ENCODE assay signal across 25 cellular contexts in genomic region chr4:182017038-182017437, GRCh38.
DNase-seq lines count a peak whose midpoint lies in the region; FAIRE-seq and TF ChIP-seq lines count a peak whose summit lies in the region.
"Had no signal": no experiment of that assay in that cellular context is flagged by ENCODE, and none has a peak within 500 bp of the region (broad histone marks: within the 10 kb centered on the region; RNA-seq: fewer than 3 reads in every experiment).

No MANE protein-coding gene starts in this region.

- H3K9me3 ChIP-seq in H1 (ENCODE audit: insufficient read depth in 2 of 2, low read depth in 1 of 2, low read length in 1 of 2) (no peaks in the 10 kb centered on the region), trophoblast cell (ENCODE audit: insufficient read depth, low read depth, low read length) (no peaks in the 10 kb centered on the region), hepatocyte (ENCODE audit: low read depth) (no peaks in the 10 kb centered on the region)
- H3K9me3 ChIP-seq: A549, HAP-1 had no signal

- H2BK120ac ChIP-seq in H1 (replicated peaks; ENCODE audit: low read depth, low read length) (no peak overlapping the region), trophoblast cell (ENCODE audit: insufficient read depth, low read length, poor library complexity) (peak overlapping the region; percentile 90)

- H3K36me3 ChIP-seq in H7 (replicated peaks; ENCODE audit: control insufficient read depth, insufficient read depth, low read length) (no peaks in the 10 kb centered on the region; the same call in 1 of the 2 replicates), H1 (ENCODE audit: control insufficient read depth in 2 of 4, insufficient read depth in 4 of 4, low read length in 3 of 4) (no peaks in the 10 kb centered on the region), trophoblast cell (ENCODE audit: control insufficient read depth in 1 of 2, insufficient read depth in 2 of 2, low read length in 2 of 2) (no peaks in the 10 kb centered on the region), hepatocyte (replicated peaks; ENCODE audit: insufficient read depth, low read depth) (no peaks in the 10 kb centered on the region)
- H3K36me3 ChIP-seq: HAP-1 had no signal

- H3K18ac ChIP-seq in H1 (ENCODE audit: extremely low read depth, low read length), result no peak overlapping the region
- H3K18ac ChIP-seq in trophoblast cell (ENCODE audit: low read length), result peak overlapping the region; percentile 88

- H2BK12ac ChIP-seq in H1 (ENCODE audit: low read depth, low read length) (no peak overlapping the region), trophoblast cell (ENCODE audit: low read length) (peak overlapping the region; percentile 99)

- H3K4ac ChIP-seq in H1 (replicated peaks; ENCODE audit: insufficient read length, low read depth, low read length) (peak overlapping the region; percentile 70), trophoblast cell (ENCODE audit: low read depth, low read length) (no peak overlapping the region)

- H4K20me1 ChIP-seq in H1 (replicated peaks in 1 of 2; ENCODE audit: control insufficient read depth in 1 of 2, insufficient read depth in 2 of 2, low read length in 2 of 2) (no peaks in the 10 kb centered on the region), hepatocyte (ENCODE audit: insufficient read depth, poor library complexity, severe bottlenecking) (no peaks in the 10 kb centered on the region)

- no peak overlapping the region for H3K23ac ChIP-seq in H1 (ENCODE audit: insufficient read length)
- no peak overlapping the region for H3K23ac ChIP-seq in trophoblast cell (ENCODE audit: low read length)

- TF ChIP-seq POLR2A in H1 (IDR thresholded peaks at IDR 0.05; ENCODE audit: control extremely low read depth in 1 of 2, low read depth in 2 of 2, low read length in 2 of 2), result no peak

- H2BK5ac ChIP-seq in H1 (ENCODE audit: low read depth, low read length), result no peak overlapping the region
- peak overlapping the region; percentile 73 for H2BK5ac ChIP-seq in trophoblast cell (ENCODE audit: low read depth, low read length, poor library complexity)

- H4K8ac ChIP-seq in H1 (ENCODE audit: extremely low read depth, insufficient read depth, low read length) (no peak overlapping the region), trophoblast cell (ENCODE audit: low read depth, low read length) (peak overlapping the region; percentile 73)

- no peak overlapping the region for H4K12ac ChIP-seq in trophoblast cell (ENCODE audit: low read depth, low read length)

- H3K56ac ChIP-seq in H1 (replicated peaks; ENCODE audit: insufficient read length, low read depth, low read length), result no peak overlapping the region

- CTCF ChIA-PET in H1 (lab: Charles Lee; ENCODE audit: partially characterized antibody), result no interaction called here

- no peak overlapping the region for H3K4me2 ChIP-seq in H1 (ENCODE audit: insufficient read depth in 1 of 2, low read depth in 2 of 2, low read length in 2 of 2)
- H3K4me2 ChIP-seq in trophoblast cell (ENCODE audit: low read length), result no peak overlapping the region
- H3K4me2 ChIP-seq in hepatocyte, result no peak overlapping the region
- H3K4me2 ChIP-seq: A549 had no signal

- no peak overlapping the region for H2BK15ac ChIP-seq in H1 (ENCODE audit: low read length)

- FAIRE-seq in H1 (lab: Jason Lieb, UNC), result no peak
- FAIRE-seq: A549, GM18507 had no signal

- no peak overlapping the region for H3K9ac ChIP-seq in H1 (replicated peaks in 1 of 4; ENCODE audit: extremely low read depth in 1 of 4, low read depth in 3 of 4, low read length in 3 of 4)
- no peak overlapping the region for H3K9ac ChIP-seq in trophoblast cell (ENCODE audit: low read length)
- H3K9ac ChIP-seq: GM23248, KMS-11 had no signal

- H3K14ac ChIP-seq in H1 (ENCODE audit: insufficient read length) (no peak overlapping the region), trophoblast cell (ENCODE audit: low read length) (no peak overlapping the region)

- no peak for TF ChIP-seq RAD21 in H1 (IDR thresholded peaks at IDR 0.05 in 1 of 2, conservative IDR thresholded peaks at IDR 0.05 in 1 of 2; ENCODE audit: low read depth in 2 of 2, low read length in 2 of 2)

- H3K4me3 ChIP-seq in H7 (ENCODE audit: insufficient read depth, low read depth, low read length), result no peak overlapping the region
- no peak overlapping the region for H3K4me3 ChIP-seq in H1 (ENCODE audit: extremely low read depth in 1 of 4, insufficient read depth in 2 of 4, low read depth in 3 of 4, low read length in 4 of 4)
- H3K4me3 ChIP-seq in trophoblast cell (ENCODE audit: low read depth, low read length), result no peak overlapping the region
- no peak overlapping the region for H3K4me3 ChIP-seq in hepatocyte
- H3K4me3 ChIP-seq: A549, GM23248, HAP-1 had no signal

- H3K23me2 ChIP-seq in H1 (ENCODE audit: low read depth, low read length), result no peaks in the 10 kb centered on the region

- H3K27ac ChIP-seq in H1 (ENCODE audit: low read depth, low read length) (no peak overlapping the region), trophoblast cell (ENCODE audit: low read depth, low read length) (no peak overlapping the region), hepatocyte (no peak overlapping the region)
- H3K27ac ChIP-seq: A549, GM23248, RWPE1 had no signal

- no peak overlapping the region for H2BK20ac ChIP-seq in H1 (ENCODE audit: low read length)

- H3K79me1 ChIP-seq in H1 (ENCODE audit: low read depth, low read length) (no peaks in the 10 kb centered on the region), trophoblast cell (ENCODE audit: low read length) (peaks cover 2% of the 10 kb centered on the region)

- H3K9me2 ChIP-seq in hepatocyte (replicated peaks; ENCODE audit: insufficient read depth), result no peaks in the 10 kb centered on the region

- H3K79me2 ChIP-seq in H1 (ENCODE audit: control insufficient read depth in 1 of 2, insufficient read depth in 2 of 2, low read length in 2 of 2) (no peaks in the 10 kb centered on the region), trophoblast cell (ENCODE audit: control insufficient read depth, insufficient read depth, low read length, poor library complexity) (peaks cover 2% of the 10 kb centered on the region), hepatocyte (no peaks in the 10 kb centered on the region)

- H2AFZ ChIP-seq in H1 (ENCODE audit: low read length), result no peak overlapping the region
- H2AFZ ChIP-seq in trophoblast cell (ENCODE audit: insufficient read depth, low read length, poor library complexity), result no peak overlapping the region
- H2AFZ ChIP-seq in hepatocyte, result no peak overlapping the region
- H2AFZ ChIP-seq: GM23248 had no signal

- H4K91ac ChIP-seq in H1 (replicated peaks; ENCODE audit: insufficient read length, low read length), result no peak overlapping the region
- H4K91ac ChIP-seq in trophoblast cell (ENCODE audit: low read depth, low read length), result peak overlapping the region; percentile 62

- DNase-seq in H7 (peak; percentile 16), H1 (ENCODE audit: low read depth in 1 of 2, low spot score in 2 of 2) (no peak), trophoblast cell (no peak), middle frontal gyrus (ENCODE audit: extremely low spot score, low spot score) (no peak), hepatocyte (ENCODE audit: low spot score) (no peak), KG1 (lab: John Stamatoyannopoulos, UW) (no peak)
- no peak for DNase-seq in effector CD4-positive, alpha-beta T cell
- DNase-seq: C1 segment of cervical spinal cord; CD4-positive, alpha-beta memory T cell; COR-L47; DMS53; GDM1; GM23248; NCI-H1048; NCI-H1417 treated with DMSO at 0.1 percent for 48 hours; NCI-H1694 treated with DMSO at 0.1 percent for 48 hours; NCI-H2081; NCI-H2227 treated with DMSO at 0.1 percent for 48 hours; NCI-H69; SHP77 had no signal

- no peak overlapping the region for H2AK5ac ChIP-seq in H1 (ENCODE audit: low read depth, low read length)
- H2AK5ac ChIP-seq in trophoblast cell (ENCODE audit: low read length), result peak overlapping the region; percentile 89

- H3K27me3 ChIP-seq in H7 (ENCODE audit: control insufficient read depth, insufficient read depth, low read length), result no peaks in the 10 kb centered on the region
- no peaks in the 10 kb centered on the region for H3K27me3 ChIP-seq in H1 (replicated peaks in 1 of 4; ENCODE audit: control insufficient read depth in 3 of 4, extremely low read depth in 1 of 4, insufficient read depth in 3 of 4, low read length in 3 of 4)
- H3K27me3 ChIP-seq in trophoblast cell (ENCODE audit: insufficient read depth, low read length), result no peaks in the 10 kb centered on the region
- H3K27me3 ChIP-seq in hepatocyte, result no peaks in the 10 kb centered on the region

- POLR2A ChIA-PET in H1 (lab: Charles Lee; ENCODE audit: partially characterized antibody), result no interaction called here

- H3K4me1 ChIP-seq in H1 (replicated peaks in 1 of 4; ENCODE audit: control insufficient read depth in 3 of 4, insufficient read depth in 4 of 4, low read length in 3 of 4) (no peaks in the 10 kb centered on the region; a peak in 1 of 7 replicates), trophoblast cell (ENCODE audit: control insufficient read depth in 1 of 2, insufficient read depth in 2 of 2, low read length in 2 of 2) (peaks cover 3% of the 10 kb centered on the region in 2 experiments), hepatocyte (ENCODE audit: insufficient read depth) (no peaks in the 10 kb centered on the region)
- H3K4me1 ChIP-seq: A549, HAP-1 had no signal

- WGBS in H1 (ENCODE audit: extremely low coverage in 1 of 2, insufficient coverage in 1 of 2, insufficient read length in 1 of 2, insufficient replicate concordance in 2 of 2, low coverage in 1 of 2, low lambda C conversion rate in 2 of 2, missing lambda C conversion rate in 1 of 2), 2 experiments, result 86% methylated on average over 5 of the region's 5 CpGs; no CpG with 5 or more reads in 1 of the 2 experiments
- no CpG with 5 or more reads among the region's 5 CpGs for WGBS in trophoblast cell (ENCODE audit: extremely low coverage, insufficient coverage, insufficient read length)
- 91% methylated on average over 5 of the region's 5 CpGs for WGBS in hepatocyte (ENCODE audit: low lambda C conversion rate, missing lambda C conversion rate)

- no peak overlapping the region for H4K5ac ChIP-seq in H1 (ENCODE audit: insufficient read length, low read depth, low read length)

- TF ChIP-seq CTCF in H1 (IDR thresholded peaks at IDR 0.05; ENCODE audit: control extremely low read depth in 1 of 3, insufficient read depth in 1 of 3, low read depth in 1 of 3, low read length in 3 of 3) (no peak), hepatocyte (IDR thresholded peaks at IDR 0.05; ENCODE audit: poor library complexity) (no peak)

- TF ChIP-seq EP300 in H1 (IDR thresholded peaks at IDR 0.05; ENCODE audit: borderline replicate concordance in 1 of 2, low read depth in 2 of 2, low read length in 2 of 2), result no peak

TF ChIP-seq in H1, 55 proteins besides CTCF, POLR2A, EP300 and RAD21 (continues in another document):
- TF ChIP-seq ZNF274 (IDR thresholded peaks at IDR 0.05; ENCODE audit: borderline replicate concordance, extremely low read depth, low read length) (no peak), E2F6 (IDR thresholded peaks at IDR 0.05) (no peak), GABPA (IDR thresholded peaks at IDR 0.05; ENCODE audit: borderline replicate concordance, insufficient read depth, low read length) (no peak), SP2 (IDR thresholded peaks at IDR 0.05; ENCODE audit: low read length) (no peak)
